ENCODE assay signal across 11 cellular contexts in genomic region chr7:37408241-37408884, GRCh38. TPM values are rescaled to one million over a fixed set of nuclear protein-coding genes. Genes with fewer than 3 reads are reported as not detected.
A peak's percentile ranks its signal among the peaks of the same experiment; 100 is the strongest.
DNase-seq lines count a peak whose midpoint lies in the region; ATAC-seq and TF ChIP-seq lines count a peak whose summit lies in the region.
"Had no signal": no experiment of that assay in that cellular context is flagged by ENCODE, and none has a peak within 500 bp of the region (broad histone marks: within the 10 kb centered on the region; RNA-seq: fewer than 3 reads in every experiment).

No MANE protein-coding gene starts in this region.

- no peaks in the 10 kb centered on the region for H3K36me3 Mint-ChIP-seq in chondrocyte (ENCODE audit: low read depth)

- no peaks in the 10 kb centered on the region for H3K9me3 ChIP-seq in OCI-LY3 (ENCODE audit: insufficient read depth, low read length)
- no peaks in the 10 kb centered on the region for H3K9me3 ChIP-seq in effector memory CD4-positive, alpha-beta T cell (ENCODE audit: control insufficient read depth, low read length)
- H3K9me3 ChIP-seq: SJCRH30 had no signal

- H3K4me1 ChIP-seq in OCI-LY3 (ENCODE audit: low read length), result peaks cover 38% of the 10 kb centered on the region
- H3K4me1 ChIP-seq in effector memory CD4-positive, alpha-beta T cell (ENCODE audit: control insufficient read depth, insufficient read depth, low read length, poor library complexity, severe bottlenecking), result peaks cover 21% of the 10 kb centered on the region
- H3K4me1 ChIP-seq: SJCRH30 had no signal

- H2AFZ ChIP-seq in OCI-LY3 (ENCODE audit: low read depth, low read length), result peak overlapping the region; percentile 47

- peaks cover 3% of the 10 kb centered on the region for H3K9me3 Mint-ChIP-seq in chondrocyte (ENCODE audit: low read depth)

- peak overlapping the region; percentile 74 for H3K4me3 ChIP-seq in OCI-LY3 (ENCODE audit: low read length)
- peak overlapping the region; percentile 36 for H3K4me3 ChIP-seq in effector memory CD4-positive, alpha-beta T cell (ENCODE audit: insufficient read depth, low read depth, low read length, poor library complexity, severe bottlenecking)
- H3K4me3 ChIP-seq: SJCRH30 had no signal

- H3K4me1 Mint-ChIP-seq in chondrocyte (ENCODE audit: low read depth), result no peaks in the 10 kb centered on the region

- H3K27ac Mint-ChIP-seq in chondrocyte (ENCODE audit: unreplicated experiment), result no peak overlapping the region

- no peaks in the 10 kb centered on the region for H3K27me3 ChIP-seq in OCI-LY3 (ENCODE audit: low read depth, low read length)
- no peaks in the 10 kb centered on the region for H3K27me3 ChIP-seq in effector memory CD4-positive, alpha-beta T cell (replicated peaks; ENCODE audit: control insufficient read depth, insufficient read depth, low read length, poor library complexity, severe bottlenecking)
- H3K27me3 ChIP-seq: SJCRH30, upper lobe of left lung had no signal

- H3K9ac ChIP-seq in OCI-LY3 (ENCODE audit: low read length), result peak overlapping the region; percentile 35
- H3K9ac ChIP-seq: KMS-11 had no signal

- H3K27ac ChIP-seq in OCI-LY3 (ENCODE audit: low read length), result no peak overlapping the region
- H3K27ac ChIP-seq in effector memory CD4-positive, alpha-beta T cell (ENCODE audit: insufficient read depth, low read length, poor library complexity, severe bottlenecking), result peak overlapping the region; percentile 43
- H3K27ac ChIP-seq: KMS-11, SJCRH30 had no signal

- ATAC-seq in GM21786 (IDR thresholded peaks at IDR 0.05; ENCODE audit: unreplicated experiment) (peak; percentile 23), esophagus mucosa (no peak)

- H4K20me1 ChIP-seq in OCI-LY3 (ENCODE audit: insufficient read depth, low read length), result no peaks in the 10 kb centered on the region

- H3K36me3 ChIP-seq in OCI-LY3 (replicated peaks; ENCODE audit: low read depth, low read length), result no peaks in the 10 kb centered on the region
- no peaks in the 10 kb centered on the region for H3K36me3 ChIP-seq in effector memory CD4-positive, alpha-beta T cell (ENCODE audit: control insufficient read depth, insufficient read depth, low read length)
- H3K36me3 ChIP-seq: upper lobe of left lung had no signal

- H3K4me2 ChIP-seq in OCI-LY3 (ENCODE audit: low read length), result peak overlapping the region; percentile 88
- H3K4me2 ChIP-seq: KMS-11 had no signal

- DNase-seq in AML-193 (lab: John Stamatoyannopoulos, UW) (peak; percentile 57), chondrocyte (ENCODE audit: low spot score) (no peak), NCI-H2196 (lab: John Stamatoyannopoulos, UW; ENCODE audit: unreplicated experiment) (no peak)
- no peak for DNase-seq in effector memory CD4-positive, alpha-beta T cell
- DNase-seq in effector CD8-positive, alpha-beta T cell (lab: John Stamatoyannopoulos, UW), result no peak
- DNase-seq: SJCRH30, upper lobe of left lung had no signal

- TF ChIP-seq CTCF in OCI-LY3 (IDR thresholded peaks at IDR 0.05; ENCODE audit: low read depth, low read length) (no peak), chondrocyte (IDR thresholded peaks at IDR 0.05) (no peak)

- H3K27me3 Mint-ChIP-seq in chondrocyte (ENCODE audit: low read depth), result no peaks in the 10 kb centered on the region

- no peaks in the 10 kb centered on the region for H3K79me2 ChIP-seq in OCI-LY3 (ENCODE audit: low read length)

- no peak overlapping the region for H3K4me3 Mint-ChIP-seq in chondrocyte (ENCODE audit: unreplicated experiment)

RNA-seq across cellular contexts. Expression of gene ELMO1, which starts 40.3 kb away (rescaled TPM):
- total RNA-seq in chondrocyte (0.33 to 0.60 TPM (median 0.42 TPM) in 3 replicates), esophagus mucosa (4.0 TPM)

Comparison
In these comparisons a context has a peak if more than half of its experiments do, and no peak if none do; other contexts are left out.
1. DNase-seq: peak in AML-193 (2 of 2); none in effector memory CD4-positive, alpha-beta T cell (0 of 3), chondrocyte (single experiment), NCI-H2196 (single experiment) and effector CD8-positive, alpha-beta T cell (single experiment).